In genomic region chr2:73334045-73334444, GRCh38 we compare ENCODE assay signal across 11 cellular contexts. TPM values are rescaled to one million over a fixed set of nuclear protein-coding genes. Genes with fewer than 3 reads are reported as not detected.
"Had no signal": no experiment of that assay in that cellular context is flagged by ENCODE, and none has a peak within 500 bp of the region (broad histone marks: within the 10 kb centered on the region; RNA-seq: fewer than 3 reads in every experiment).

No MANE protein-coding gene starts in this region.

- DNase-seq: H9, HCEC 1CT, IMR-90, Kasumi-1 had no signal

- H3K27ac ChIP-seq: HL-60, KMS-11 had no signal

- ATAC-seq: GM23338, K562 had no signal

- H3K9ac ChIP-seq: KMS-11 had no signal

- H3K4me2 ChIP-seq: GM23338, KMS-11 had no signal

- H2AFZ ChIP-seq: GM23338 had no signal

- FAIRE-seq: H1, H54, K562 had no signal

- H3K4me3 ChIP-seq: GM23338, K562 had no signal

RNA-seq across cellular contexts. Expression of gene EGR4, which starts 40.7 kb away (rescaled TPM):
- total RNA-seq: GM23338, HT1080, IMR-90, K562 had no signal
- polyA plus RNA-seq: H1, IMR-90, K562 had no signal
